ENCODE assay signal across 14 cellular contexts in the genomic region with DNA sequence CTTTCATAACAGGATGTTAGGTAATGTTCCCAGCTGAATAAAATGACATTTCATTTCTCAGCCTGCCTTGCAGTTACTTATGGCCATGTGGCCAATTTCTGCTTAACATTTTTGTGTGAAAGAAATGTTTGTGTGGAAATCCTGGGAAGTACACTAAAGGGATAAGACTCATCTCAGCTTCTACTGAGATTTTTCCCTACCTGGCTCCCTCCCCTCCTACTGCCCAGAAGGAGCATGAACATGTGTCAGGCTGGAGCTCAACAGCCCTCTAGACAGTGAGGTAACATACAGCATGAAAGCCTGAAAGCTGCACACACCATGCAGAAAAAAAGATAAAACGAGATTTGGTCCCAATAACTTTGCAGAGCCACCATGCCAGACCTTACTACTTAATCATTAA.
DNase-seq lines count a peak whose midpoint lies in the region; ATAC-seq lines count a peak whose summit lies in the region.
"Had no signal": no experiment of that assay in that cellular context is flagged by ENCODE, and none has a peak within 500 bp of the region (broad histone marks: within the 10 kb centered on the region; RNA-seq: fewer than 3 reads in every experiment).

No MANE protein-coding gene starts in this region.

- ATAC-seq in Right ventricle myocardium inferior = peak; percentile 72
- ATAC-seq in sciatic nerve = peak; percentile 13
- ATAC-seq: A549; CD8-positive, alpha-beta T cell had no signal

- DNase-seq in Right ventricle myocardium inferior (ENCODE audit: missing footprints) = no peak
- no peak for DNase-seq in cardiac septum (ENCODE audit: low spot score)
- DNase-seq in NCI-H69 (lab: John Stamatoyannopoulos, UW) = peak; percentile 13
- no peak for DNase-seq in sciatic nerve (ENCODE audit: low spot score)
- no peak for DNase-seq in SIG-M5 (lab: John Stamatoyannopoulos, UW)
- DNase-seq in NCI-H2227 (lab: John Stamatoyannopoulos, UW; ENCODE audit: unreplicated experiment) = no peak
- DNase-seq: AML-193; Caco-2; Calu3; CD4-positive, alpha-beta T cell; CD8-positive, alpha-beta T cell; DMS79 treated with DMSO at 0.1 percent for 48 hours; GF-D8 had no signal

- intact Hi-C loops in Right ventricle myocardium inferior (cut with DNase I) (no loop called here), cardiac septum (cut with DNase I) (no loop called here), sciatic nerve (cut with DNase I) (no loop called here)
